In the genomic region with DNA sequence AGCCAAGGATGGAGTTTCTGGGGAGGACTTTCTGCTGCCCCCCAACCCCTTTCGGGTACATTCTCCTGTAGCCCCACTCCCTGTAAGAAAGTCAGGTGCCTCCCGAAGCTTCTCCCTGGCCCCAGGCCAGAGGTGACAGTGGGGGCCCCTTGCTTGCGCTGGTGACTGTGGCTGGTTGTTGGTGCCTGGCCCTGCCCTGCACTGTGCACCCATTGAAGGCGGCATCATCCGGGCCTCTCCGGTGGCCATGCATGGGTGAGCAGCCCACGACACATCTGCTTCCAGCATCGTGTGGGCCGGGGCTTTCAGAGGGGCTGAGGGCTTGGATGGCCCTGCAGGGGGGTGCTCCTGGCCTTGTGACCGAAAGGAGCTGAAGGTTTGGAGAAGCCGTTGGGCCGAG, we compare ENCODE assay signal across 13 cellular contexts.
DNase-seq lines count a peak whose midpoint lies in the region; ATAC-seq and TF ChIP-seq lines count a peak whose summit lies in the region.
"Had no signal": no experiment of that assay in that cellular context is flagged by ENCODE, and none has a peak within 500 bp of the region (broad histone marks: within the 10 kb centered on the region; RNA-seq: fewer than 3 reads in every experiment).

No MANE protein-coding gene starts in this region.

- no peaks in the 10 kb centered on the region for H3K36me3 ChIP-seq in Peyer's patch
- peaks cover 0 to 11% (median 0%) of the 10 kb centered on the region in 6 donors for H3K36me3 ChIP-seq in spleen

- no peak overlapping the region for H3K4me3 Mint-ChIP-seq in T-helper 2 cell treated with Interferon-gamma antibody and Interleukin-4, amounts not matched to agents 5 μg/mL and 100 μg/mL, for 36 hours
- peak overlapping the region; percentile 31 to 70 for H3K4me3 Mint-ChIP-seq in effector memory CD8-positive, alpha-beta T cell

- peaks cover 33% of the 10 kb centered on the region for H3K36me3 Mint-ChIP-seq in T-helper 2 cell treated with Interferon-gamma antibody and Interleukin-4, amounts not matched to agents 5 μg/mL and 100 μg/mL, for 36 hours (ENCODE audit: low read depth)
- peaks cover 22% of the 10 kb centered on the region for H3K36me3 Mint-ChIP-seq in effector memory CD8-positive, alpha-beta T cell (ENCODE audit: insufficient read depth)

- H3K9me3 Mint-ChIP-seq in T-helper 2 cell treated with Interferon-gamma antibody and Interleukin-4, amounts not matched to agents 5 μg/mL and 100 μg/mL, for 36 hours: no peaks in the 10 kb centered on the region
- no peaks in the 10 kb centered on the region for H3K9me3 Mint-ChIP-seq in effector memory CD8-positive, alpha-beta T cell

- TF ChIP-seq CTCF in Peyer's patch (IDR thresholded peaks at IDR 0.05) (no peak), spleen (IDR thresholded peaks at IDR 0.05 in 8 of 11, conservative IDR thresholded peaks at IDR 0.05 in 3 of 11) (no peak)

- H3K4me1 ChIP-seq in Peyer's patch (peaks cover 12 to 97% (median 83%) of the 10 kb centered on the region in 4 donors), spleen (peaks cover 95 to 100% (median 100%) of the 10 kb centered on the region in 6 donors)
- H3K4me1 ChIP-seq: foreskin keratinocyte had no signal

- H3K4me1 Mint-ChIP-seq in T-helper 2 cell treated with Interferon-gamma antibody and Interleukin-4, amounts not matched to agents 5 μg/mL and 100 μg/mL, for 36 hours (ENCODE audit: low read depth): peaks cover 80% of the 10 kb centered on the region
- H3K4me1 Mint-ChIP-seq in effector memory CD8-positive, alpha-beta T cell (ENCODE audit: low read depth in 2 of 2): peaks cover 65 to 76% of the 10 kb centered on the region in 2 donors

- no peak for ATAC-seq in effector memory CD8-positive, alpha-beta T cell (replicated peaks)
- no peak for ATAC-seq in GM18498 (IDR thresholded peaks at IDR 0.05; ENCODE audit: unreplicated experiment)
- ATAC-seq: foreskin keratinocyte, left colon had no signal

- 60 to 75% (median 69%) methylated on average over 4 to 12 of the region's 12 CpGs for WGBS in spleen, 5 donors

- intact Hi-C loops in spleen (cut with DNase I; ENCODE audit: low total_unique reads): no loop called here

- peak overlapping the region; percentile 31 for H3K27ac Mint-ChIP-seq in T-helper 2 cell treated with Interferon-gamma antibody and Interleukin-4, amounts not matched to agents 5 μg/mL and 100 μg/mL, for 36 hours
- peak overlapping the region; percentile 49 to 99 for H3K27ac Mint-ChIP-seq in effector memory CD8-positive, alpha-beta T cell

- TF ChIP-seq POLR2A in Peyer's patch (IDR thresholded peaks at IDR 0.05) (no peak), spleen (IDR thresholded peaks at IDR 0.05) (no peak)

- H3K9me3 ChIP-seq in Peyer's patch (no peaks in the 10 kb centered on the region), spleen (no peaks in the 10 kb centered on the region)

- no peak for DNase-seq in T-helper 2 cell treated with Interferon-gamma antibody and Interleukin-4, amounts not matched to agents 5 μg/mL and 100 μg/mL, for 36 hours (ENCODE audit: low spot score)
- DNase-seq in T-helper 2 cell (no peak), Peyer's patch (no peak), spleen (no peak), hippocampal formation (lab: John Stamatoyannopoulos, UW) (no peak), Ammon's horn (ENCODE audit: low spot score) (no peak)
- DNase-seq in effector memory CD8-positive, alpha-beta T cell: no peak
- DNase-seq: activated naive CD4-positive, alpha-beta T cell; foreskin keratinocyte; left colon; NCI-H2227 treated with DMSO at 0.1 percent for 48 hours; stimulated activated CD4-positive, alpha-beta T cell treated with anti-CD3 and anti-CD28 coated beads, Interleukin-2, amount 100 ng/mL, for 48 hours had no signal

- H3K27ac ChIP-seq in Peyer's patch (peak overlapping the region; percentile 29 to 98 (median 38)), spleen (peak overlapping the region; percentile 71 to 97 (median 92))
- H3K27ac ChIP-seq: foreskin keratinocyte had no signal

- H3K27me3 ChIP-seq in Peyer's patch (no peaks in the 10 kb centered on the region), spleen (replicated peaks in 1 of 7) (no peaks in the 10 kb centered on the region)
- H3K27me3 ChIP-seq: foreskin keratinocyte had no signal

- H3K4me3 ChIP-seq in Peyer's patch (no peak overlapping the region), spleen (no peak overlapping the region)

- H3K27me3 Mint-ChIP-seq in T-helper 2 cell treated with Interferon-gamma antibody and Interleukin-4, amounts not matched to agents 5 μg/mL and 100 μg/mL, for 36 hours (ENCODE audit: low read depth): no peaks in the 10 kb centered on the region
- no peaks in the 10 kb centered on the region for H3K27me3 Mint-ChIP-seq in effector memory CD8-positive, alpha-beta T cell
